Comparison of ENCODE assay signal across 25 cellular contexts in the genomic region with DNA sequence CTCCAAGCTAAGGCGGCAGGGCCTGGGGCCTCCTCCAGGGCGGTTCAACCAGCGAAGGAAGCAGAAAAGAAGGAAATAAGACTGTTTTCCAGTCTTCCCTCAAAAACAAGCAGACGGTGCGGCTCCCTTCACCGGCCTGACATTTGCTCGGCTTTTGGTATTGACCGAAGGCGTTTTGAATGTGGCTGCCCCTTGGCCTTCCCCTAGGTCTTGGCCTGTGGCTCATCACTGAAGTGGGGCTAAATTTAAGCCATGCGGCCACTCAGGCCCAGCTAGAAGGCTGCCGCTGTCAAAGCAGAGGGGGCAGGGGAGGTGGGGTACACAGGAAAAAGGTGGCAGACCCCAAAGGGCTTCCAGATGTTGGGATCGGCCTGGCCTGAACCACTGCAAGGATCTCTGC.
"Had no signal": no experiment of that assay in that cellular context is flagged by ENCODE, and none has a peak within 500 bp of the region (broad histone marks: within the 10 kb centered on the region; RNA-seq: fewer than 3 reads in every experiment).

No MANE protein-coding gene starts in this region.

- H3K27ac Mint-ChIP-seq: immature natural killer cell, mesothelial cell of epicardium had no signal

- H3K27me3 ChIP-seq: dorsolateral prefrontal cortex, esophagus muscularis mucosa, foreskin keratinocyte, gastroesophageal sphincter, heart left ventricle, hepatocyte had no signal

- H3K79me2 ChIP-seq: hepatocyte had no signal

- H3K36me3 Mint-ChIP-seq: immature natural killer cell, mesothelial cell of epicardium had no signal

- H3K9me3 ChIP-seq: esophagus muscularis mucosa, left ventricle myocardium inferior, lower lobe of right lung, mucosa of descending colon had no signal

- H2AFZ ChIP-seq: hepatocyte had no signal

- H3K4me2 ChIP-seq: hepatocyte had no signal

- DNase-seq: dermis blood vessel endothelial cell; dorsolateral prefrontal cortex; effector CD4-positive, alpha-beta T cell; effector memory CD4-positive, alpha-beta T cell; foreskin keratinocyte; heart left ventricle; hypothalamus; immature natural killer cell; islet precursor cell; kidney; kidney glomerular epithelial cell; left colon; left ventricle myocardium inferior; lower lobe of right lung; mesenchymal stem cell; mucosa of descending colon had no signal

- H3K4me1 Mint-ChIP-seq: immature natural killer cell had no signal

- H3K36me3 ChIP-seq: esophagus muscularis mucosa, gastroesophageal sphincter, heart left ventricle, left ventricle myocardium inferior, lower lobe of right lung had no signal

- H3K4me3 ChIP-seq: coronary artery, dorsolateral prefrontal cortex, esophagus muscularis mucosa, gastroesophageal sphincter, heart left ventricle, hepatocyte, left ventricle myocardium inferior, lower lobe of right lung, mucosa of descending colon had no signal

- H3K9me3 Mint-ChIP-seq: immature natural killer cell, mesothelial cell of epicardium had no signal

- H3K27ac ChIP-seq: coronary artery, dorsolateral prefrontal cortex, esophagus muscularis mucosa, foreskin keratinocyte, gastroesophageal sphincter, heart left ventricle, hepatocyte, left ventricle myocardium inferior, lower lobe of right lung had no signal

- H3K4me1 ChIP-seq: esophagus muscularis mucosa, gastroesophageal sphincter, left ventricle myocardium inferior, lower lobe of right lung had no signal

- ATAC-seq: foreskin keratinocyte, gastroesophageal sphincter, left colon, left lobe of liver, lower lobe of right lung, mucosa of descending colon had no signal

- FAIRE-seq: colon, endothelial cell of umbilical vein, frontal cortex, kidney had no signal

- H3K4me3 Mint-ChIP-seq: immature natural killer cell, mesothelial cell of epicardium had no signal
